ENCODE assay signal across 14 cellular contexts in genomic region chr5:112270299-112271293, GRCh38.
DNase-seq lines count a peak whose midpoint lies in the region; ATAC-seq, FAIRE-seq and TF ChIP-seq lines count a peak whose summit lies in the region.
"Had no signal": no experiment of that assay in that cellular context is flagged by ENCODE, and none has a peak within 500 bp of the region (broad histone marks: within the 10 kb centered on the region; RNA-seq: fewer than 3 reads in every experiment).

No MANE protein-coding gene starts in this region.

- no peak overlapping the region for H4K5ac ChIP-seq in H1 (ENCODE audit: insufficient read length, low read depth, low read length)

- no peak for FAIRE-seq in HepG2 (lab: Jason Lieb, UNC)
- FAIRE-seq in H1 (lab: Jason Lieb, UNC) = no peak

- no peak overlapping the region for H2BK12ac ChIP-seq in H1 (ENCODE audit: low read depth, low read length)

- H4K20me1 ChIP-seq in HepG2 (ENCODE audit: insufficient read depth, low read length) (no peaks in the 10 kb centered on the region), H1 (replicated peaks in 1 of 2; ENCODE audit: control insufficient read depth in 1 of 2, insufficient read depth in 2 of 2, low read length in 2 of 2) (no peaks in the 10 kb centered on the region)

- TF ChIP-seq EP300 in HepG2 (IDR thresholded peaks at IDR 0.05; ENCODE audit: low read depth in 2 of 2, low read length in 2 of 2) = no peak
- TF ChIP-seq EP300 in HepG2 (CRISPR knock-in tag; IDR thresholded peaks at IDR 0.05; ENCODE audit: borderline replicate concordance) = no peak
- TF ChIP-seq EP300 in H1 (IDR thresholded peaks at IDR 0.05; ENCODE audit: borderline replicate concordance in 1 of 2, low read depth in 2 of 2, low read length in 2 of 2) = no peak

- no peak overlapping the region for H2AFZ ChIP-seq in HepG2 (ENCODE audit: low read length)
- no peak overlapping the region for H2AFZ ChIP-seq in H1 (ENCODE audit: low read length)

- intact Hi-C loops in HepG2 (cut with micrococcal nuclease; ENCODE audit: unreplicated experiment) (no loop called here), right lobe of liver (cut with DNase I) (no loop called here)

- no peaks in the 10 kb centered on the region for H3K79me2 ChIP-seq in HepG2 (ENCODE audit: insufficient read depth, low read length)
- no peaks in the 10 kb centered on the region for H3K79me2 ChIP-seq in H1 (ENCODE audit: control insufficient read depth in 1 of 2, insufficient read depth in 2 of 2, low read length in 2 of 2)

- no peak overlapping the region for H3K18ac ChIP-seq in H1 (ENCODE audit: extremely low read depth, low read length)

- no peak overlapping the region for H3K14ac ChIP-seq in H1 (ENCODE audit: insufficient read length)

- H3K79me1 ChIP-seq in H1 (ENCODE audit: low read depth, low read length) = no peaks in the 10 kb centered on the region

- no peaks in the 10 kb centered on the region for H3K36me3 ChIP-seq in HepG2 (replicated peaks in 1 of 2; ENCODE audit: control insufficient read depth in 1 of 2, insufficient read depth in 2 of 2, low read length in 2 of 2)
- H3K36me3 ChIP-seq in right lobe of liver = no peaks in the 10 kb centered on the region
- H3K36me3 ChIP-seq in H1 (ENCODE audit: control insufficient read depth in 2 of 4, insufficient read depth in 4 of 4, low read length in 3 of 4) = no peaks in the 10 kb centered on the region

- POLR2A ChIA-PET in HepG2 (lab: Yijun Ruan, JAX) (no interaction called here), H1 (lab: Charles Lee; ENCODE audit: partially characterized antibody) (interaction anchor here (1.6 kb wide), 1 partner anchor 110 kb away, joined by 3 read pairs; no protein-coding TSS in a partner anchor)

- no peak for DNase-seq in HepG2 (ENCODE audit: low spot score)
- no peak for DNase-seq in right lobe of liver
- DNase-seq in H1 (ENCODE audit: low read depth in 1 of 2, low spot score in 2 of 2) = no peak
- DNase-seq in dedifferentiated amniotic fluid mesenchymal stem cell (ENCODE audit: extremely low spot score) = no peak
- no peak for DNase-seq in DMS 273 treated with DMSO at 0.1 percent for 48 hours (lab: John Stamatoyannopoulos, UW)
- no peak for DNase-seq in HUDEP-2 (lab: John Stamatoyannopoulos, UW; ENCODE audit: unreplicated experiment in 76 of 76)
- DNase-seq in putamen (ENCODE audit: low spot score) = no peak
- DNase-seq: activated naive CD4-positive, alpha-beta T cell treated with anti-CD3 and anti-CD28 coated beads, Interleukin-2, amount 10 ng/mL, durations not matched to agents 7 days and 5 days; dorsolateral prefrontal cortex; heart right ventricle; mucosa of descending colon; NCI-H345; SIG-M5 had no signal

- no peak overlapping the region for H2BK120ac ChIP-seq in H1 (replicated peaks; ENCODE audit: low read depth, low read length)

- TF ChIP-seq CTCF in HepG2 (CRISPR knock-in tag; IDR thresholded peaks at IDR 0.05) (no peak), right lobe of liver (IDR thresholded peaks at IDR 0.05) (no peak), H1 (IDR thresholded peaks at IDR 0.05; ENCODE audit: control extremely low read depth in 1 of 3, insufficient read depth in 1 of 3, low read depth in 1 of 3, low read length in 3 of 3) (no peak)

- H3K4me2 ChIP-seq in HepG2 (ENCODE audit: low read depth, low read length) (no peak overlapping the region), H1 (ENCODE audit: insufficient read depth in 1 of 2, low read depth in 2 of 2, low read length in 2 of 2) (no peak overlapping the region)

- no peaks in the 10 kb centered on the region for H3K4me1 ChIP-seq in HepG2 (ENCODE audit: insufficient read depth, low read length)
- H3K4me1 ChIP-seq in right lobe of liver = no peaks in the 10 kb centered on the region
- H3K4me1 ChIP-seq in H1 (replicated peaks in 1 of 4; ENCODE audit: control insufficient read depth in 3 of 4, insufficient read depth in 4 of 4, low read length in 3 of 4) = no peaks in the 10 kb centered on the region

- H3K27me3 ChIP-seq in HepG2 (ENCODE audit: control insufficient read depth in 1 of 2, insufficient read depth in 2 of 2, low read length in 2 of 2) (no peaks in the 10 kb centered on the region; a peak in 1 of 5 replicates), right lobe of liver (no peaks in the 10 kb centered on the region), H1 (replicated peaks in 1 of 4; ENCODE audit: control insufficient read depth in 3 of 4, extremely low read depth in 1 of 4, insufficient read depth in 3 of 4, low read length in 3 of 4) (no peaks in the 10 kb centered on the region)
- H3K27me3 ChIP-seq: dorsolateral prefrontal cortex, heart right ventricle had no signal

- 0 out of 2 replicates have a peak overlapping the region, but pooled peaks have one; percentile 32 for H2BK5ac ChIP-seq in H1 (ENCODE audit: low read depth, low read length)

- in situ Hi-C loops in HepG2 (cut with HindIII; ENCODE audit: extremely low pct_ligation_motif_present, low pct_unique_long_range_greater_than_20kb) = no loop called here

- H4K91ac ChIP-seq in H1 (replicated peaks; ENCODE audit: insufficient read length, low read length) = no peak overlapping the region

- WGBS in HepG2 (ENCODE audit: low lambda C conversion rate) = 13% methylated on average over 4 of the region's 4 CpGs
- WGBS in right lobe of liver (ENCODE audit: insufficient coverage, low coverage, low lambda C conversion rate, missing lambda C conversion rate) = 58% methylated on average over 4 of the region's 4 CpGs
- WGBS in H1 (ENCODE audit: extremely low coverage in 1 of 2, insufficient coverage in 1 of 2, insufficient read length in 1 of 2, insufficient replicate concordance in 2 of 2, low coverage in 1 of 2, low lambda C conversion rate in 2 of 2, missing lambda C conversion rate in 1 of 2), 2 experiments = 88% methylated on average over 4 of the region's 4 CpGs; no CpG with 5 or more reads in 1 of the 2 experiments

- BruUV-seq in HepG2 (replicated peaks; lab: Mats Ljungman, UMichigan) = no TSS peak

- no peak overlapping the region for H2AK5ac ChIP-seq in H1 (ENCODE audit: low read depth, low read length)

- no peaks in the 10 kb centered on the region for H3K23me2 ChIP-seq in H1 (ENCODE audit: low read depth, low read length)

- H2BK20ac ChIP-seq in H1 (ENCODE audit: low read length) = no peak overlapping the region

- ATAC-seq in HepG2 = no peak
- ATAC-seq in right lobe of liver = no peak
- peak; percentile 56 for ATAC-seq in HG03378 (IDR thresholded peaks at IDR 0.05; ENCODE audit: unreplicated experiment)
- ATAC-seq: mucosa of descending colon had no signal

- TF ChIP-seq RAD21 in HepG2 (CRISPR knock-in tag; IDR thresholded peaks at IDR 0.05) (no peak), H1 (IDR thresholded peaks at IDR 0.05 in 1 of 2, conservative IDR thresholded peaks at IDR 0.05 in 1 of 2; ENCODE audit: low read depth in 2 of 2, low read length in 2 of 2) (no peak)

- H3K9ac ChIP-seq in HepG2 (ENCODE audit: insufficient read depth, low read depth, low read length) = no peak overlapping the region
- H3K9ac ChIP-seq in H1 (replicated peaks in 1 of 4; ENCODE audit: extremely low read depth in 1 of 4, low read depth in 3 of 4, low read length in 3 of 4) = no peak overlapping the region

- H3K4me3 ChIP-seq in HepG2 (replicated peaks in 1 of 3; ENCODE audit: insufficient read depth in 1 of 3, low read depth in 2 of 3, low read length in 3 of 3) (no peak overlapping the region), right lobe of liver (no peak overlapping the region), H1 (ENCODE audit: extremely low read depth in 1 of 4, insufficient read depth in 2 of 4, low read depth in 3 of 4, low read length in 4 of 4) (no peak overlapping the region)
- H3K4me3 ChIP-seq: dorsolateral prefrontal cortex, heart right ventricle, mucosa of descending colon had no signal

- H3K27ac ChIP-seq in HepG2 (ENCODE audit: extremely low read length, insufficient read depth, low read length) (no peak overlapping the region), right lobe of liver (no peak overlapping the region), H1 (ENCODE audit: low read depth, low read length) (no peak overlapping the region)
- H3K27ac ChIP-seq: dorsolateral prefrontal cortex had no signal

- CTCF ChIA-PET in HepG2 (lab: Yijun Ruan, JAX; ENCODE audit: low intra/inter-chr PET ratio, low total read pairs) = no interaction called here
- CTCF ChIA-PET in H1 (lab: Charles Lee; ENCODE audit: partially characterized antibody) = interaction anchor here (1.1 to 1.4 kb wide), 3 partner anchors 26 to 96 kb away, joined by 3 to 6 read pairs (median 3); no protein-coding TSS in a partner anchor

- no peak overlapping the region for H2BK15ac ChIP-seq in H1 (ENCODE audit: low read length)

- H3K9me3 ChIP-seq in HepG2 (ENCODE audit: low read length) (no peaks in the 10 kb centered on the region), right lobe of liver (no peaks in the 10 kb centered on the region), H1 (ENCODE audit: insufficient read depth in 2 of 2, low read depth in 1 of 2, low read length in 1 of 2) (no peaks in the 10 kb centered on the region)
- H3K9me3 ChIP-seq: heart right ventricle, mucosa of descending colon had no signal

- no peak overlapping the region for H3K4ac ChIP-seq in H1 (replicated peaks; ENCODE audit: insufficient read length, low read depth, low read length)

- H4K8ac ChIP-seq in H1 (ENCODE audit: extremely low read depth, insufficient read depth, low read length) = no peak overlapping the region

- H3K56ac ChIP-seq in H1 (replicated peaks; ENCODE audit: insufficient read length, low read depth, low read length) = no peak overlapping the region

- no peak overlapping the region for H3K23ac ChIP-seq in H1 (ENCODE audit: insufficient read length)

- TF ChIP-seq POLR2A in HepG2 (IDR thresholded peaks at IDR 0.05; ENCODE audit: insufficient read depth in 1 of 2, low read depth in 2 of 2, low read length in 2 of 2) = no peak
- no peak for TF ChIP-seq POLR2A in right lobe of liver (IDR thresholded peaks at IDR 0.05)
- no peak for TF ChIP-seq POLR2A in H1 (IDR thresholded peaks at IDR 0.05; ENCODE audit: control extremely low read depth in 1 of 2, low read depth in 2 of 2, low read length in 2 of 2)

TF ChIP-seq in HepG2, 621 proteins besides CTCF, POLR2A, EP300 and RAD21 (continues in another document):
- peak in 1 of 2 experiments; percentile 33; a peak in 1 of 4 replicates for TF ChIP-seq MAFK (conservative IDR thresholded peaks at IDR 0.05 in 1 of 2, IDR thresholded peaks at IDR 0.05 in 1 of 2; ENCODE audit: low read length in 2 of 2)
- peak; percentile 65 for TF ChIP-seq NFE2L2 (IDR thresholded peaks at IDR 0.05; ENCODE audit: low read length)

TF ChIP-seq in H1, 55 proteins besides CTCF, POLR2A, EP300 and RAD21:
- TF ChIP-seq MAFK (IDR thresholded peaks at IDR 0.05; ENCODE audit: low read depth, low read length) (peak; percentile 14; the same call in 1 of the 2 replicates), KDM1A (IDR thresholded peaks at IDR 0.05; ENCODE audit: borderline replicate concordance, low read length) (no peak)
